In the genomic region with DNA sequence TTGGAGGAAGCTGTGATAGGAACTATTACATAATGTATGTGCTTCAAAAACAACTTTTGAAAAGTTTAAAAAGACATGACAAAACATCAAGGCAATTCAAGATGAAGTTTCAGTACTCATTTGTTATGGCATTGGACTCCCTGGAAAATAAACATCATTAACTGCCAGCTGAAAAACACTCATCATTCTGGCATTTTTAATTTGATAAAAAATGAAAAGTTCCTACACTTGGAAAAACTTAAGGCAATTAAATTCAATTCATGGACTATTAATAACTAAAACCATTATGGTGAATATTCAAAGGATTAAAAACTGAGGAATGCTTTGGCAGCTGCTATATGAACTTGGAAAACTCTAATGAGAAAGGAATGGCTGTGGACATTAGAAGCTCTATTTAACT, we compare ENCODE assay signal across 28 cellular contexts. TPM values are rescaled to one million over a fixed set of nuclear protein-coding genes. Genes with fewer than 3 reads are reported as not detected.
DNase-seq lines count a peak whose midpoint lies in the region; ATAC-seq lines count a peak whose summit lies in the region.
"Had no signal": no experiment of that assay in that cellular context is flagged by ENCODE, and none has a peak within 500 bp of the region (broad histone marks: within the 10 kb centered on the region; RNA-seq: fewer than 3 reads in every experiment).

No MANE protein-coding gene starts in this region.

- peaks cover 11% of the 10 kb centered on the region; the same call in 1 of the 2 replicates for H3F3A ChIP-seq in GM23248 (ENCODE audit: insufficient read depth)

- H3K27me3 Mint-ChIP-seq in activated CD4-positive, alpha-beta T cell treated with anti-CD3 and anti-CD28 coated beads, Interleukin-2, amount 10 ng/mL, durations not matched to agents 7 days and 5 days, result no peaks in the 10 kb centered on the region
- H3K27me3 Mint-ChIP-seq: activated naive CD8-positive, alpha-beta T cell treated with anti-CD3 and anti-CD28 coated beads, Interleukin-2, amount 10 ng/mL, durations not matched to agents 7 days and 5 days; IgD-negative memory B cell; stimulated activated memory B cell treated with anti-CD40 and anti-IgM and Interleukin-4, amounts not matched to agents 10 μg/mL and 1 μg/mL and 100 μg/mL, for 72 hours had no signal

- H3K9me3 Mint-ChIP-seq in activated CD4-positive, alpha-beta T cell treated with anti-CD3 and anti-CD28 coated beads, Interleukin-2, amount 10 ng/mL, durations not matched to agents 7 days and 5 days, result no peaks in the 10 kb centered on the region
- H3K9me3 Mint-ChIP-seq: activated naive CD8-positive, alpha-beta T cell treated with anti-CD3 and anti-CD28 coated beads, Interleukin-2, amount 10 ng/mL, durations not matched to agents 7 days and 5 days; IgD-negative memory B cell; stimulated activated memory B cell treated with anti-CD40 and anti-IgM and Interleukin-4, amounts not matched to agents 10 μg/mL and 1 μg/mL and 100 μg/mL, for 72 hours; T-helper 2 cell treated with Interferon-gamma antibody and Interleukin-4, amounts not matched to agents 5 μg/mL and 100 μg/mL, for 36 hours had no signal

- H3K4me1 ChIP-seq in GM23248 (ENCODE audit: insufficient read depth), result peaks cover 19% of the 10 kb centered on the region
- H3K4me1 ChIP-seq: BE2C, HAP-1, left ventricle myocardium inferior, prostate gland had no signal

- POLR2A ChIA-PET in activated CD4-positive, alpha-beta T cell treated with anti-CD3 and anti-CD28 coated beads, Interleukin-2, amount 10 ng/mL, durations not matched to agents 7 days and 5 days (lab: Charles Lee), result no interaction called here

- in situ Hi-C loops in GM23248 (cut with MboI), result no loop called here

- H3K4me1 Mint-ChIP-seq in activated CD4-positive, alpha-beta T cell treated with anti-CD3 and anti-CD28 coated beads, Interleukin-2, amount 10 ng/mL, durations not matched to agents 7 days and 5 days, result peaks cover 38% of the 10 kb centered on the region

- peaks cover 25% of the 10 kb centered on the region for H3K36me3 ChIP-seq in GM23248 (ENCODE audit: low read depth)

- H4K20me1 ChIP-seq in GM23248 (ENCODE audit: insufficient read depth), result no peaks in the 10 kb centered on the region

- H3K79me2 ChIP-seq in GM23248 (ENCODE audit: insufficient read depth), result peaks cover 67% of the 10 kb centered on the region

- H3K9me3 ChIP-seq in GM23248 (ENCODE audit: low read depth), result no peaks in the 10 kb centered on the region
- H3K9me3 ChIP-seq: BE2C, HAP-1, left ventricle myocardium inferior, prostate gland had no signal

- H3K27me3 ChIP-seq in GM23248 (replicated peaks; ENCODE audit: insufficient read depth), result no peaks in the 10 kb centered on the region
- H3K27me3 ChIP-seq: BE2C had no signal

- H3K4me3 Mint-ChIP-seq in activated CD4-positive, alpha-beta T cell treated with anti-CD3 and anti-CD28 coated beads, Interleukin-2, amount 10 ng/mL, durations not matched to agents 7 days and 5 days, result no peak overlapping the region
- H3K4me3 Mint-ChIP-seq: activated naive CD8-positive, alpha-beta T cell treated with anti-CD3 and anti-CD28 coated beads, Interleukin-2, amount 10 ng/mL, durations not matched to agents 7 days and 5 days; IgD-negative memory B cell; stimulated activated memory B cell treated with anti-CD40 and anti-IgM and Interleukin-4, amounts not matched to agents 10 μg/mL and 1 μg/mL and 100 μg/mL, for 72 hours; T-helper 2 cell treated with Interferon-gamma antibody and Interleukin-4, amounts not matched to agents 5 μg/mL and 100 μg/mL, for 36 hours had no signal

- no peak for DNase-seq in activated CD4-positive, alpha-beta T cell treated with anti-CD3 and anti-CD28 coated beads, Interleukin-2, amount 10 ng/mL, durations not matched to agents 7 days and 5 days
- DNase-seq in activated CD4-positive, alpha-beta T cell treated with anti-CD3 and anti-CD28 coated beads, Interleukin-2, amount 50 U/mL, for 1 hour, result no peak
- peak; percentile 45 for DNase-seq in GM23248
- DNase-seq in fibroblast of peridontal ligament (ENCODE audit: extremely low read depth), result peak; percentile 22
- peak; percentile 8 for DNase-seq in stromal cell of bone marrow (ENCODE audit: low read depth)
- no peak for DNase-seq in stimulated activated CD4-positive, alpha-beta T cell treated with anti-CD3 and anti-CD28 coated beads, Interleukin-1b, Interleukin-23, amount 100 ng/mL, for 48 hours
- no peak for DNase-seq in NCI-H2227 (lab: John Stamatoyannopoulos, UW; ENCODE audit: unreplicated experiment)
- DNase-seq: 8988T; activated CD8-positive, alpha-beta memory T cell treated with anti-CD3 and anti-CD28 coated beads for 24 hours; activated gamma-delta T cell; activated naive CD8-positive, alpha-beta T cell treated with anti-CD3 and anti-CD28 coated beads, Interleukin-2, amount 10 ng/mL, durations not matched to agents 7 days and 5 days; activated T-cell treated with anti-CD3 and anti-CD28 coated beads for 4 hours; BE2C; caudate nucleus; effector CD8-positive, alpha-beta T cell; head of caudate nucleus; left ventricle myocardium inferior; NCI-H146; SIG-M5; substantia nigra; trophoblast cell had no signal

- H2AFZ ChIP-seq in GM23248, result no peak overlapping the region

- CTCF ChIA-PET in activated CD4-positive, alpha-beta T cell treated with anti-CD3 and anti-CD28 coated beads, Interleukin-2, amount 10 ng/mL, durations not matched to agents 7 days and 5 days (lab: Charles Lee), result interaction anchor here (0.5 kb wide), 1 partner anchor 1001 kb away, joined by 3 read pairs; no protein-coding TSS in a partner anchor

- peak overlapping the region; percentile 9 for H3K27ac Mint-ChIP-seq in activated CD4-positive, alpha-beta T cell treated with anti-CD3 and anti-CD28 coated beads, Interleukin-2, amount 10 ng/mL, durations not matched to agents 7 days and 5 days
- H3K27ac Mint-ChIP-seq: IgD-negative memory B cell; stimulated activated memory B cell treated with anti-CD40 and anti-IgM and Interleukin-4, amounts not matched to agents 10 μg/mL and 1 μg/mL and 100 μg/mL, for 72 hours; T-helper 2 cell treated with Interferon-gamma antibody and Interleukin-4, amounts not matched to agents 5 μg/mL and 100 μg/mL, for 36 hours had no signal

- no peaks in the 10 kb centered on the region for H3K9me2 ChIP-seq in GM23248 (ENCODE audit: insufficient read depth)

- H3K36me3 Mint-ChIP-seq in activated CD4-positive, alpha-beta T cell treated with anti-CD3 and anti-CD28 coated beads, Interleukin-2, amount 10 ng/mL, durations not matched to agents 7 days and 5 days (ENCODE audit: low read depth), result peaks cover 34% of the 10 kb centered on the region
- H3K36me3 Mint-ChIP-seq: IgD-negative memory B cell had no signal

- no peak overlapping the region for H3K9ac ChIP-seq in GM23248

- H3K27ac ChIP-seq in GM23248, result peak overlapping the region; percentile 56
- H3K27ac ChIP-seq: coronary artery, left ventricle myocardium inferior, prostate gland had no signal

- no peak overlapping the region for H3K4me3 ChIP-seq in GM23248
- H3K4me3 ChIP-seq: coronary artery, HAP-1, left ventricle myocardium inferior, prostate gland had no signal

- no peak for ATAC-seq in activated CD4-positive, CD25-positive, alpha-beta regulatory T cell treated with anti-CD3 and anti-CD28 coated beads, Interleukin-2, amount 50 U/mL, for 24 hours
- ATAC-seq: stimulated activated memory B cell treated with anti-CD40 and anti-IgM and Interleukin-4, amounts not matched to agents 10 μg/mL and 1 μg/mL and 100 μg/mL, for 72 hours had no signal

- H3K4me2 ChIP-seq in GM23248 (ENCODE audit: unreplicated experiment), result peak overlapping the region; percentile 5

RNA-seq across cellular contexts. Expression of gene TYW5, which starts 8.5 kb away (rescaled TPM):
- 1 to 10 TPM; 7.9 to 8.5 TPM for total RNA-seq in activated CD4-positive, alpha-beta T cell treated with anti-CD3 and anti-CD28 coated beads, Interleukin-2, amount 10 ng/mL, durations not matched to agents 7 days and 5 days
- total RNA-seq in GM23248 (2014; rRNA removed; shearing (Covaris generic)), result 5.3 and 6.6 TPM in 2 replicates
- 7.0 TPM in 2 replicates for polyA plus RNA-seq in GM23248 (2016; fragmentation: Nextera tagmentation; extraction: Ambion mirVana)

RNA-seq across cellular contexts. Expression of gene MAIP1, which starts 8.5 kb away (rescaled TPM):
- total RNA-seq in activated CD4-positive, alpha-beta T cell treated with anti-CD3 and anti-CD28 coated beads, Interleukin-2, amount 10 ng/mL, durations not matched to agents 7 days and 5 days, result 10 to 100 TPM; 20.6 to 20.7 TPM
- total RNA-seq in GM23248 (2014; rRNA removed; shearing (Covaris generic)), result 7.2 and 15.5 TPM in 2 replicates
- polyA plus RNA-seq in GM23248 (2016; fragmentation: Nextera tagmentation; extraction: Ambion mirVana), result 18.6 and 18.7 TPM in 2 replicates

RNA-seq across cellular contexts. Expression of gene C2orf69, which starts 35.7 kb away (rescaled TPM):
- 10 to 100 TPM; 18.0 to 18.4 TPM for total RNA-seq in activated CD4-positive, alpha-beta T cell treated with anti-CD3 and anti-CD28 coated beads, Interleukin-2, amount 10 ng/mL, durations not matched to agents 7 days and 5 days
- 14.5 and 19.9 TPM in 2 replicates for total RNA-seq in GM23248 (2014; rRNA removed; shearing (Covaris generic))
- polyA plus RNA-seq in GM23248 (2016; fragmentation: Nextera tagmentation; extraction: Ambion mirVana), result 19.3 and 19.9 TPM in 2 replicates

Comparison
In these comparisons a context has a peak if more than half of its experiments do, and no peak if none do; other contexts are left out.
1. DNase-seq: peak in GM23248 (single experiment), fibroblast of peridontal ligament (single experiment) and stromal cell of bone marrow (single experiment); none in activated CD4-positive, alpha-beta T cell treated with anti-CD3 and anti-CD28 coated beads, Interleukin-2, amount 10 ng/mL, durations not matched to agents 7 days and 5 days (single experiment), activated CD4-positive, alpha-beta T cell treated with anti-CD3 and anti-CD28 coated beads, Interleukin-2, amount 50 U/mL, for 1 hour (single experiment), stimulated activated CD4-positive, alpha-beta T cell treated with anti-CD3 and anti-CD28 coated beads, Interleukin-1b, Interleukin-23, amount 100 ng/mL, for 48 hours (single experiment) and NCI-H2227 (single experiment).